Comparison of ENCODE assay signal across 20 cellular contexts in genomic region chr2:39805936-39806608, GRCh38. TPM values are rescaled to one million over a fixed set of nuclear protein-coding genes. Genes with fewer than 3 reads are reported as not detected.
DNase-seq lines count a peak whose midpoint lies in the region; ATAC-seq, FAIRE-seq and TF ChIP-seq lines count a peak whose summit lies in the region.
"Had no signal": no experiment of that assay in that cellular context is flagged by ENCODE, and none has a peak within 500 bp of the region (broad histone marks: within the 10 kb centered on the region; RNA-seq: fewer than 3 reads in every experiment).

No MANE protein-coding gene starts in this region.

- H3K27me3 Mint-ChIP-seq in MCF 10A (ENCODE audit: insufficient read depth, unreplicated experiment) = no peaks in the 10 kb centered on the region
- H3K27me3 Mint-ChIP-seq: activated naive CD8-positive, alpha-beta T cell treated with anti-CD3 and anti-CD28 coated beads, Interleukin-2, amount 10 ng/mL, durations not matched to agents 7 days and 5 days had no signal

- no peaks in the 10 kb centered on the region for H3K27me3 ChIP-seq in mammary epithelial cell (ENCODE audit: insufficient read depth, low read length)
- H3K27me3 ChIP-seq in fibroblast of lung (ENCODE audit: control insufficient read depth, insufficient read depth, low read length) = no peaks in the 10 kb centered on the region
- H3K27me3 ChIP-seq: stomach had no signal

- DNase-seq in mammary epithelial cell (peak; percentile 51), MCF 10A (ENCODE audit: unreplicated experiment) (no peak), RPMI7951 (ENCODE audit: low read depth) (peak; percentile 40), fibroblast of lung (ENCODE audit: low read depth in 2 of 2) (peak; percentile 5 to 86), retinal pigment epithelial cell (ENCODE audit: low read depth) (peak; percentile 24), HTR-8/SVneo (ENCODE audit: insufficient read length, low spot score) (no peak)
- DNase-seq in activated CD4-positive, CD25-positive, alpha-beta regulatory T cell treated with anti-CD3 and anti-CD28 coated beads, Interleukin-2, amount 50 U/mL, for 72 hours = no peak
- DNase-seq: activated CD4-positive, alpha-beta T cell treated with anti-CD3 and anti-CD28 coated beads for 1 hour; activated naive CD8-positive, alpha-beta T cell treated with anti-CD3 and anti-CD28 coated beads, Interleukin-2, amount 10 ng/mL, durations not matched to agents 7 days and 5 days; Caco-2; NCI-H1436 treated with DMSO at 0.1 percent for 48 hours; NCI-H2171; NCI-H526 treated with DMSO at 0.1 percent for 48 hours; posterior cingulate gyrus; stimulated activated CD4-positive, alpha-beta T cell treated with anti-CD3 and anti-CD28 coated beads, Interleukin-4, amount 100 ng/mL, for 24 hours; stomach had no signal

- no peak for ATAC-seq in GM21381 (IDR thresholded peaks at IDR 0.05; ENCODE audit: unreplicated experiment)
- ATAC-seq: natural killer cell treated with Interleukin-12 subunit alpha and Interleukin-12 subunit beta and Interleukin-15 and Interleukin-18, amount 100 ng/mL, for 72 hours had no signal

- no peak for FAIRE-seq in HTR-8/SVneo (lab: Jason Lieb, UNC)

- H3K79me2 ChIP-seq in mammary epithelial cell (ENCODE audit: insufficient read depth, low read length) = no peaks in the 10 kb centered on the region
- no peaks in the 10 kb centered on the region for H3K79me2 ChIP-seq in fibroblast of lung (ENCODE audit: control insufficient read depth, insufficient read depth, low read length)

- TF ChIP-seq CTCF in mammary epithelial cell (conservative IDR thresholded peaks at IDR 0.05 in 1 of 2, IDR thresholded peaks at IDR 0.05 in 1 of 2; ENCODE audit: extremely low read depth in 1 of 2, insufficient read depth in 1 of 2, low read depth in 1 of 2, low read length in 2 of 2) = no peak
- TF ChIP-seq CTCF in MCF 10A (IDR thresholded peaks at IDR 0.05; ENCODE audit: unreplicated experiment) = no peak
- no peak for TF ChIP-seq CTCF in fibroblast of lung (conservative IDR thresholded peaks at IDR 0.05 in 1 of 2, IDR thresholded peaks at IDR 0.05 in 1 of 2; ENCODE audit: low read depth in 1 of 2, low read length in 2 of 2)
- TF ChIP-seq CTCF in retinal pigment epithelial cell (conservative IDR thresholded peaks at IDR 0.05; ENCODE audit: low read depth, low read length) = no peak

- peaks cover 5% of the 10 kb centered on the region for H3K4me1 Mint-ChIP-seq in MCF 10A (ENCODE audit: insufficient read depth, unreplicated experiment)
- H3K4me1 Mint-ChIP-seq: activated naive CD8-positive, alpha-beta T cell treated with anti-CD3 and anti-CD28 coated beads, Interleukin-2, amount 10 ng/mL, durations not matched to agents 7 days and 5 days; IgD-negative memory B cell had no signal

- no peak overlapping the region for H3K4me3 ChIP-seq in mammary epithelial cell (replicated peaks in 1 of 3; ENCODE audit: insufficient read depth in 1 of 3, low read depth in 2 of 3, low read length in 3 of 3)
- no peak overlapping the region for H3K4me3 ChIP-seq in fibroblast of lung (replicated peaks in 1 of 4; ENCODE audit: control extremely low read depth in 1 of 4, insufficient read depth in 1 of 4, low read depth in 3 of 4, low read length in 4 of 4)
- H3K4me3 ChIP-seq in retinal pigment epithelial cell (ENCODE audit: low read length) = no peak overlapping the region
- H3K4me3 ChIP-seq: stomach had no signal

- 44% methylated on average over 4 of the region's 4 CpGs for WGBS in mammary epithelial cell (ENCODE audit: low coverage, missing lambda C conversion rate)

- peaks cover 32% of the 10 kb centered on the region for H3K9me3 Mint-ChIP-seq in MCF 10A (ENCODE audit: unreplicated experiment)

- POLR2A ChIA-PET in MCF 10A (lab: Yijun Ruan, JAX) = no interaction called here

- H4K20me1 ChIP-seq in mammary epithelial cell (ENCODE audit: insufficient read depth, low read length) (no peaks in the 10 kb centered on the region), fibroblast of lung (ENCODE audit: control insufficient read depth, extremely low read depth, insufficient read depth, low read length) (no peaks in the 10 kb centered on the region)

- no peaks in the 10 kb centered on the region for H3K36me3 ChIP-seq in mammary epithelial cell (ENCODE audit: insufficient read depth, low read length)
- H3K36me3 ChIP-seq in fibroblast of lung (ENCODE audit: control insufficient read depth, insufficient read depth, low read length) = no peaks in the 10 kb centered on the region
- H3K36me3 ChIP-seq: stomach had no signal

- H3K36me3 Mint-ChIP-seq in MCF 10A (ENCODE audit: insufficient read depth, unreplicated experiment) = no peaks in the 10 kb centered on the region
- H3K36me3 Mint-ChIP-seq: activated naive CD8-positive, alpha-beta T cell treated with anti-CD3 and anti-CD28 coated beads, Interleukin-2, amount 10 ng/mL, durations not matched to agents 7 days and 5 days had no signal

- BruUV-seq in mammary epithelial cell (replicated peaks; lab: Mats Ljungman, UMichigan) = no TSS peak
- no TSS peak for BruUV-seq in MCF 10A (replicated peaks; lab: Mats Ljungman, UMichigan)

- H3K4me2 ChIP-seq in mammary epithelial cell (ENCODE audit: insufficient read depth, low read depth, low read length) (no peak overlapping the region), fibroblast of lung (ENCODE audit: extremely low read depth, insufficient read depth, low read length) (no peak overlapping the region)

- no peak overlapping the region for H3K4me3 Mint-ChIP-seq in MCF 10A (ENCODE audit: unreplicated experiment)
- H3K4me3 Mint-ChIP-seq: activated naive CD8-positive, alpha-beta T cell treated with anti-CD3 and anti-CD28 coated beads, Interleukin-2, amount 10 ng/mL, durations not matched to agents 7 days and 5 days; natural killer cell treated with Interleukin-12 subunit alpha and Interleukin-12 subunit beta and Interleukin-15 and Interleukin-18, amount 100 ng/mL, for 72 hours had no signal

- H3K27ac Mint-ChIP-seq in MCF 10A (ENCODE audit: low read depth, unreplicated experiment) = no peak overlapping the region
- H3K27ac Mint-ChIP-seq: activated naive CD8-positive, alpha-beta T cell treated with anti-CD3 and anti-CD28 coated beads, Interleukin-2, amount 10 ng/mL, durations not matched to agents 7 days and 5 days; IgD-negative memory B cell; natural killer cell treated with Interleukin-12 subunit alpha and Interleukin-12 subunit beta and Interleukin-15 and Interleukin-18, amount 100 ng/mL, for 72 hours had no signal

- CTCF ChIA-PET in mammary epithelial cell (lab: Charles Lee; ENCODE audit: low non-redundant PET) = no interaction called here
- CTCF ChIA-PET in MCF 10A (lab: Yijun Ruan, JAX) = no interaction called here

- in situ Hi-C loops in mammary epithelial cell (cut with MboI; ENCODE audit: low sequenced_read_pairs in 2 of 2) = no loop called here

- H3K27ac ChIP-seq in mammary epithelial cell (ENCODE audit: insufficient read depth, low read depth, low read length) = no peak overlapping the region
- H3K27ac ChIP-seq in fibroblast of lung (ENCODE audit: insufficient read depth, low read length) = no peak overlapping the region
- H3K27ac ChIP-seq: 22Rv1, stomach had no signal

- dilution Hi-C loops in mammary epithelial cell (cut with HindIII; ENCODE audit: low sequenced_read_pairs) = no loop called here

- H2AFZ ChIP-seq in mammary epithelial cell (ENCODE audit: low read depth, low read length) (no peak overlapping the region), fibroblast of lung (ENCODE audit: low read length) (no peak overlapping the region)

- peaks cover 10% of the 10 kb centered on the region for H3K9me3 ChIP-seq in mammary epithelial cell (replicated peaks; ENCODE audit: insufficient read depth, low read length)
- no peaks in the 10 kb centered on the region for H3K9me3 ChIP-seq in fibroblast of lung (ENCODE audit: control insufficient read depth, insufficient read depth, low read depth, low read length)

- H3K9ac ChIP-seq in mammary epithelial cell (ENCODE audit: insufficient read depth, low read length) (no peak overlapping the region), fibroblast of lung (ENCODE audit: insufficient read depth, low read length) (no peak overlapping the region)

- H3K4me1 ChIP-seq in mammary epithelial cell (ENCODE audit: insufficient read depth, low read length) (no peaks in the 10 kb centered on the region), fibroblast of lung (ENCODE audit: control insufficient read depth, extremely low read depth, insufficient read depth, low read length) (no peaks in the 10 kb centered on the region)
- H3K4me1 ChIP-seq: Caco-2, stomach had no signal

- intact Hi-C loops in mammary epithelial cell (cut with micrococcal nuclease) (no loop called here), MCF 10A (cut with micrococcal nuclease) (no loop called here)

RNA-seq across cellular contexts. Expression of gene THUMPD2, which starts 27.0 kb away (rescaled TPM):
- total RNA-seq in mammary epithelial cell (10 to 100 TPM; 15.0 to 15.7 TPM), MCF 10A (2022) (11.4 and 17.2 TPM in 2 replicates), fibroblast of lung (7.4 and 10.2 TPM in 2 replicates)
- polyA plus RNA-seq in mammary epithelial cell (8.4 TPM), fibroblast of lung (7.0 and 8.1 TPM in 2 replicates)
- polyA minus RNA-seq in mammary epithelial cell (4.2 TPM), fibroblast of lung (ENCODE audit: low replicate concordance) (5.4 and 5.5 TPM in 2 replicates)
- total RNA-seq in RPMI7951 (2014; rRNA removed; shearing (Covaris generic)) = 6.5 and 7.2 TPM in 2 replicates
- polyA plus RNA-seq in fibroblast of lung (2012) = 4.6 and 4.9 TPM in 2 replicates

Comparison
In these comparisons a context has a peak if more than half of its experiments do, and no peak if none do; other contexts are left out.
1. DNase-seq: peak in mammary epithelial cell (single experiment), RPMI7951 (single experiment), fibroblast of lung (2 of 2) and retinal pigment epithelial cell (single experiment); none in MCF 10A (single experiment), HTR-8/SVneo (single experiment) and activated CD4-positive, CD25-positive, alpha-beta regulatory T cell treated with anti-CD3 and anti-CD28 coated beads, Interleukin-2, amount 50 U/mL, for 72 hours (single experiment).